In genomic region chr1:221439008-221439733, GRCh38 we compare ENCODE assay signal across 8 cellular contexts.
DNase-seq lines count a peak whose midpoint lies in the region; ATAC-seq and TF ChIP-seq lines count a peak whose summit lies in the region.

No MANE protein-coding gene starts in this region.

- H3K4me3 Mint-ChIP-seq in GM23338, result no peak overlapping the region
- H3K4me3 Mint-ChIP-seq in activated T-cell treated with anti-CD3 and anti-CD28 coated beads, Interleukin-2, amount 50 U/mL, for 24 hours, result peak overlapping the region; percentile 41

- H3F3A ChIP-seq in GM23338 (replicated peaks; ENCODE audit: low read depth), result no peaks in the 10 kb centered on the region

- TF ChIP-seq CTCF in GM23338 (conservative IDR thresholded peaks at IDR 0.05; ENCODE audit: low read depth in 2 of 2), result no peak
- no peak for TF ChIP-seq CTCF in suprapubic skin (IDR thresholded peaks at IDR 0.05)

- H3K4me1 ChIP-seq in GM23338 (ENCODE audit: insufficient read depth) (peaks cover 7% of the 10 kb centered on the region; the same call in 1 of the 2 replicates), suprapubic skin (peaks cover 19% of the 10 kb centered on the region)

- no peak overlapping the region for H3K27ac ChIP-seq in GM23338 (ENCODE audit: low read depth)
- no peak overlapping the region for H3K27ac ChIP-seq in suprapubic skin

- H3K4me3 ChIP-seq in GM23338 (no peak overlapping the region), suprapubic skin (no peak overlapping the region)

- no peaks in the 10 kb centered on the region for H3K9me2 ChIP-seq in GM23338 (ENCODE audit: insufficient read depth)

- no peaks in the 10 kb centered on the region for H3K36me3 ChIP-seq in GM23338 (ENCODE audit: insufficient read depth)
- H3K36me3 ChIP-seq in suprapubic skin, result no peaks in the 10 kb centered on the region

- peak overlapping the region; percentile 19; the same call in 1 of the 2 replicates for H3K27ac Mint-ChIP-seq in GM23338
- H3K27ac Mint-ChIP-seq in activated T-cell treated with anti-CD3 and anti-CD28 coated beads, Interleukin-2, amount 50 U/mL, for 24 hours, result peak overlapping the region; percentile 91

- H3K4me2 ChIP-seq in GM23338, result no peak overlapping the region

- no peaks in the 10 kb centered on the region for H3K27me3 ChIP-seq in GM23338 (ENCODE audit: insufficient read depth)
- no peaks in the 10 kb centered on the region for H3K27me3 ChIP-seq in suprapubic skin

- no peaks in the 10 kb centered on the region for H3K79me2 ChIP-seq in GM23338 (replicated peaks; ENCODE audit: insufficient read depth)

- DNase-seq in GM03348 (ENCODE audit: low spot score) (peak; percentile 40), GM23338 (ENCODE audit: low spot score) (no peak), MV-4-11 (lab: John Stamatoyannopoulos, UW) (peak; percentile 76), iPS-NIHi7 (ENCODE audit: extremely low spot score) (peak; percentile 17), NCI-H146 (lab: John Stamatoyannopoulos, UW) (no peak), suprapubic skin (ENCODE audit: low spot score in 2 of 2) (no peak)
- DNase-seq in activated T-cell treated with anti-CD3 and anti-CD28 coated beads, Interleukin-2, amount 50 U/mL, for 24 hours, result peak; percentile 57
- peak; percentile 30 for DNase-seq in stimulated activated CD8-positive, alpha-beta memory T cell treated with anti-CD3 and anti-CD28 coated beads, Interleukin-7, amount 100 ng/mL, for 24 hours (ENCODE audit: low read depth)

- H3K9me3 Mint-ChIP-seq in GM23338, result no peaks in the 10 kb centered on the region
- no peaks in the 10 kb centered on the region for H3K9me3 Mint-ChIP-seq in activated T-cell treated with anti-CD3 and anti-CD28 coated beads, Interleukin-2, amount 50 U/mL, for 24 hours

- no peak for ATAC-seq in GM23338

- 0 out of 2 replicates have a peak overlapping the region, but pooled peaks have one; percentile 7 for H2AFZ ChIP-seq in GM23338

- H4K20me1 ChIP-seq in GM23338 (replicated peaks; ENCODE audit: insufficient read depth), result no peaks in the 10 kb centered on the region

- H3K36me3 Mint-ChIP-seq in GM23338 (ENCODE audit: low read depth), result no peaks in the 10 kb centered on the region
- H3K36me3 Mint-ChIP-seq in activated T-cell treated with anti-CD3 and anti-CD28 coated beads, Interleukin-2, amount 50 U/mL, for 24 hours (ENCODE audit: low read depth), result no peaks in the 10 kb centered on the region

- no peak for TF ChIP-seq POLR2A in suprapubic skin (IDR thresholded peaks at IDR 0.05)

- WGBS in suprapubic skin, result 56% methylated on average over 4 of the region's 4 CpGs

- peaks cover 2% of the 10 kb centered on the region for H3K27me3 Mint-ChIP-seq in GM23338 (ENCODE audit: insufficient read depth, low read depth, poor library complexity)
- H3K27me3 Mint-ChIP-seq in activated T-cell treated with anti-CD3 and anti-CD28 coated beads, Interleukin-2, amount 50 U/mL, for 24 hours, result peaks cover 8% of the 10 kb centered on the region

- no peak for TF ChIP-seq EP300 in suprapubic skin (IDR thresholded peaks at IDR 0.05)

- peaks cover 13% of the 10 kb centered on the region; the same call in 2 of the 3 replicates for H3K4me1 Mint-ChIP-seq in GM23338
- peaks cover 46% of the 10 kb centered on the region for H3K4me1 Mint-ChIP-seq in activated T-cell treated with anti-CD3 and anti-CD28 coated beads, Interleukin-2, amount 50 U/mL, for 24 hours (ENCODE audit: low read depth)

- H3K9me3 ChIP-seq in suprapubic skin, result no peaks in the 10 kb centered on the region

TF ChIP-seq in GM23338, 12 proteins besides CTCF, POLR2A, EP300 and RAD21 (continues in another document):
- no peak for TF ChIP-seq JUNB (IDR thresholded peaks at IDR 0.05; ENCODE audit: unreplicated experiment)
- no peak for TF ChIP-seq ETS1 (IDR thresholded peaks at IDR 0.05)
- no peak for TF ChIP-seq EZH2 (IDR thresholded peaks at IDR 0.05; ENCODE audit: low read depth, unreplicated experiment)
- TF ChIP-seq, protein P1, sequence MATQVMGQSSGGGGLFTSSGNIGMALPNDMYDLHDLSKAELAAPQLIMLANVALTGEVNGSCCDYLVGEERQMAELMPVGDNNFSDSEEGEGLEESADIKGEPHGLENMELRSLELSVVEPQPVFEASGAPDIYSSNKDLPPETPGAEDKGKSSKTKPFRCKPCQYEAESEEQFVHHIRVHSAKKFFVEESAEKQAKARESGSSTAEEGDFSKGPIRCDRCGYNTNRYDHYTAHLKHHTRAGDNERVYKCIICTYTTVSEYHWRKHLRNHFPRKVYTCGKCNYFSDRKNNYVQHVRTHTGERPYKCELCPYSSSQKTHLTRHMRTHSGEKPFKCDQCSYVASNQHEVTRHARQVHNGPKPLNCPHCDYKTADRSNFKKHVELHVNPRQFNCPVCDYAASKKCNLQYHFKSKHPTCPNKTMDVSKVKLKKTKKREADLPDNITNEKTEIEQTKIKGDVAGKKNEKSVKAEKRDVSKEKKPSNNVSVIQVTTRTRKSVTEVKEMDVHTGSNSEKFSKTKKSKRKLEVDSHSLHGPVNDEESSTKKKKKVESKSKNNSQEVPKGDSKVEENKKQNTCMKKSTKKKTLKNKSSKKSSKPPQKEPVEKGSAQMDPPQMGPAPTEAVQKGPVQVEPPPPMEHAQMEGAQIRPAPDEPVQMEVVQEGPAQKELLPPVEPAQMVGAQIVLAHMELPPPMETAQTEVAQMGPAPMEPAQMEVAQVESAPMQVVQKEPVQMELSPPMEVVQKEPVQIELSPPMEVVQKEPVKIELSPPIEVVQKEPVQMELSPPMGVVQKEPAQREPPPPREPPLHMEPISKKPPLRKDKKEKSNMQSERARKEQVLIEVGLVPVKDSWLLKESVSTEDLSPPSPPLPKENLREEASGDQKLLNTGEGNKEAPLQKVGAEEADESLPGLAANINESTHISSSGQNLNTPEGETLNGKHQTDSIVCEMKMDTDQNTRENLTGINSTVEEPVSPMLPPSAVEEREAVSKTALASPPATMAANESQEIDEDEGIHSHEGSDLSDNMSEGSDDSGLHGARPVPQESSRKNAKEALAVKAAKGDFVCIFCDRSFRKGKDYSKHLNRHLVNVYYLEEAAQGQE (IDR thresholded peaks at IDR 0.05; ENCODE audit: unreplicated experiment), result no peak
- no peak for TF ChIP-seq NANOG (IDR thresholded peaks at IDR 0.05; ENCODE audit: borderline replicate concordance)
- no peak for TF ChIP-seq EZH2phosphoT487 (IDR thresholded peaks at IDR 0.05; ENCODE audit: unreplicated experiment)
- TF ChIP-seq ZNF114 (CRISPR knock-in tag; IDR thresholded peaks at IDR 0.05), result no peak
- no peak for TF ChIP-seq ZNF331 (CRISPR knock-in tag; IDR thresholded peaks at IDR 0.05; ENCODE audit: low read depth)
- no peak for TF ChIP-seq CREB1 (CRISPR knock-in tag; IDR thresholded peaks at IDR 0.05; ENCODE audit: low read depth)
- TF ChIP-seq STAT1 (IDR thresholded peaks at IDR 0.05; ENCODE audit: unreplicated experiment), result no peak

Comparison
In these comparisons a context has a peak if more than half of its experiments do, and no peak if none do; other contexts are left out.
1. DNase-seq: peak in GM03348 (single experiment), MV-4-11 (single experiment), activated T-cell treated with anti-CD3 and anti-CD28 coated beads, Interleukin-2, amount 50 U/mL, for 24 hours (single experiment), iPS-NIHi7 (single experiment) and stimulated activated CD8-positive, alpha-beta memory T cell treated with anti-CD3 and anti-CD28 coated beads, Interleukin-7, amount 100 ng/mL, for 24 hours (single experiment); none in GM23338 (single experiment), NCI-H146 (single experiment) and suprapubic skin (0 of 2).